Comparison of ENCODE assay signal across 8 cellular contexts in the genomic region with DNA sequence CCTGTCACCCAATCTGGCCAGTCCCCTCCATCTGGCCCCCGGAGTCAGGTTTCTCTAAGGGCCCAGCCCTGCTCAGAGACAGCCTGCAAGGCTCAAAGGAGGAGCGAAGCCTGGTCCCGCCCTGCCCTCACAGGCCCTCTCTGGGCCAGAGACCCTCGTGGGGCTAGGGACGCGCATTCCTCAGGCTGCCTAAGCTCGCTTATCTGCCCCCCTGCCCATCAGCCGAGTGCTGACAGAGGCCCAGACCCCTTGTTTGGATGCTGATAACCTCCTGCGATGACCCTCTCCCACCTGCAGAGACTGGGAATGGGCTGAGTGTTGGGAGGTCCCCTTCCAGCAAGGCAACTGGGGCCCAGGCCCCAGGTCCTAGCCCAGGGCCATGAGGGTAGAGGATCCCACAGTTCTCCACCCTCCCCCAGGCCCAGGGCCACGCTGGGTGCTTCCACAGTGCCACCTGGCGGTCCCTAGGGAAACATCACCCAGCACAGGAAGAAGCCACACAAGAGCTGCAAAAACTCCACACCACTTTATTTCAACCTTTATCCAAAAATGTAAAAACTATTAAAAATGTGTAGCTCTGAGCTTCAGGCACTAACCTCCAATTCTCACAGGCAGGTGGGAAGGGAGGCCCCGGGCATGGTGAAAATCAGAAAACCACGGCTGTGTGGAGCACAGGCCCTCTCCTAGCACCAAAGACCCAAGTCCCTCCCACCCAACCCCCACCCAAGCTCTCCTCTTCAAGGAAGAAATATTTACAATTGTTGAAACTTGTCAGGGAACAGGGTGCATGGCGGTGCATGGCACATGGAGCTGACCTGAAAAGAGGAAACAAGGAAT. TPM values are rescaled to one million over a fixed set of nuclear protein-coding genes. Genes with fewer than 3 reads are reported as not detected.
A peak's percentile ranks its signal among the peaks of the same experiment; 100 is the strongest.
DNase-seq lines count a peak whose midpoint lies in the region; ATAC-seq and TF ChIP-seq lines count a peak whose summit lies in the region.

No MANE protein-coding gene starts in this region.

- DNase-seq in AG10803 (ENCODE audit: low read depth) (peak; percentile 53), GM19238 (ENCODE audit: insufficient read length, low spot score) (peak; percentile 84), NCI-H2196 (lab: John Stamatoyannopoulos, UW; ENCODE audit: unreplicated experiment) (peak; percentile 39), choroid plexus epithelial cell (ENCODE audit: low read depth) (peak; percentile 77), lower lobe of right lung (peak; percentile 75)
- DNase-seq in activated CD4-positive, alpha-beta T cell treated with anti-CD3 and anti-CD28 coated beads for 4 hours = peak; percentile 65 to 70
- peak; percentile 49 for DNase-seq in stimulated activated CD8-positive, alpha-beta memory T cell treated with anti-CD3 and anti-CD28 coated beads, Interleukin-12 subunit alpha, Interleukin-12 subunit beta, amount 100 ng/mL, for 4 hours (ENCODE audit: low read depth)

- H3K36me3 ChIP-seq in lower lobe of right lung = peaks cover 20% of the 10 kb centered on the region

- H3K27ac ChIP-seq in lower lobe of right lung = no peak overlapping the region

- peak; percentile 83 for TF ChIP-seq CTCF in AG10803 (conservative IDR thresholded peaks at IDR 0.05; ENCODE audit: low read length)
- TF ChIP-seq CTCF in choroid plexus epithelial cell (conservative IDR thresholded peaks at IDR 0.05; ENCODE audit: low read depth, low read length) = peak; percentile 92
- TF ChIP-seq CTCF in lower lobe of right lung (IDR thresholded peaks at IDR 0.05) = peak; percentile 91

- H3K27me3 ChIP-seq in lower lobe of right lung (ENCODE audit: low read depth) = peaks cover 32% of the 10 kb centered on the region

- H3K4me1 ChIP-seq in lower lobe of right lung = peaks cover 62% of the 10 kb centered on the region

- ATAC-seq in lower lobe of right lung = peak; percentile 74 to 83
- ATAC-seq in GM18907 (IDR thresholded peaks at IDR 0.05; ENCODE audit: unreplicated experiment) = no peak

- no peaks in the 10 kb centered on the region for H3K9me3 ChIP-seq in lower lobe of right lung

- no peak overlapping the region for H3K4me3 ChIP-seq in AG10803 (ENCODE audit: low read length)
- H3K4me3 ChIP-seq in choroid plexus epithelial cell (ENCODE audit: low read depth, low read length) = no peak overlapping the region
- H3K4me3 ChIP-seq in lower lobe of right lung = no peak overlapping the region

- intact Hi-C loops in lower lobe of right lung (cut with DNase I) = no loop called here

RNA-seq across cellular contexts. Expression of gene NPM3, which starts 2.2 kb away (rescaled TPM):
- 17.4 TPM for total RNA-seq in lower lobe of right lung

RNA-seq across cellular contexts. Expression of gene FGF8, which starts 5.1 kb away (rescaled TPM):
- not detected for total RNA-seq in lower lobe of right lung

RNA-seq across cellular contexts. Expression of gene OGA, which starts 37.2 kb away (rescaled TPM):
- total RNA-seq in lower lobe of right lung = 113 TPM
